Comparison of ENCODE assay signal across 24 cellular contexts in genomic region chr5:108743344-108743743, GRCh38. TPM values are rescaled to one million over a fixed set of nuclear protein-coding genes. Genes with fewer than 3 reads are reported as not detected.
DNase-seq lines count a peak whose midpoint lies in the region; ATAC-seq, FAIRE-seq and TF ChIP-seq lines count a peak whose summit lies in the region.
"Had no signal": no experiment of that assay in that cellular context is flagged by ENCODE, and none has a peak within 500 bp of the region (broad histone marks: within the 10 kb centered on the region; RNA-seq: fewer than 3 reads in every experiment).

No MANE protein-coding gene starts in this region.

- H3K18ac ChIP-seq in H1 (ENCODE audit: extremely low read depth, low read length) (no peak overlapping the region), neuronal stem cell (ENCODE audit: low read length) (no peak overlapping the region)

- H3K23me2 ChIP-seq in H1 (ENCODE audit: low read depth, low read length) = no peaks in the 10 kb centered on the region

- H4K8ac ChIP-seq in H1 (ENCODE audit: extremely low read depth, insufficient read depth, low read length) = no peak overlapping the region
- H4K8ac ChIP-seq in neuronal stem cell (ENCODE audit: low read depth, low read length) = no peak overlapping the region

- TF ChIP-seq CTCF in H1 (IDR thresholded peaks at IDR 0.05; ENCODE audit: control extremely low read depth in 1 of 3, insufficient read depth in 1 of 3, low read depth in 1 of 3, low read length in 3 of 3) = no peak

- H2BK5ac ChIP-seq in H1 (ENCODE audit: low read depth, low read length) = no peak overlapping the region
- H2BK5ac ChIP-seq in neuronal stem cell (ENCODE audit: low read length) = no peak overlapping the region

- H3K27ac ChIP-seq in H1 (ENCODE audit: low read depth, low read length) (no peak overlapping the region), neuronal stem cell (replicated peaks; ENCODE audit: low read length) (no peak overlapping the region)
- H3K27ac ChIP-seq: BLaER1 treated with 17β-estradiol and CSF1 and Interleukin-3, amounts not matched to agents 10 nM and 100 nM; psoas muscle had no signal

- no peak overlapping the region for H2BK20ac ChIP-seq in H1 (ENCODE audit: low read length)

- peak overlapping the region; percentile 21 for H4K5ac ChIP-seq in H1 (ENCODE audit: insufficient read length, low read depth, low read length)

- no peak overlapping the region for H2BK15ac ChIP-seq in H1 (ENCODE audit: low read length)
- no peak overlapping the region for H2BK15ac ChIP-seq in neuronal stem cell (ENCODE audit: low read length)

- H3K79me1 ChIP-seq in H1 (ENCODE audit: low read depth, low read length) (no peaks in the 10 kb centered on the region), neuronal stem cell (ENCODE audit: low read depth, low read length) (peaks cover 2% of the 10 kb centered on the region)

- DNase-seq in AG08395 (ENCODE audit: low spot score) (peak; percentile 6), NCI-H226 (peak; percentile 23), H1 (ENCODE audit: low read depth in 1 of 2, low spot score in 2 of 2) (no peak), neuronal stem cell (ENCODE audit: low spot score) (peak; percentile 57), NCI-H1417 (lab: John Stamatoyannopoulos, UW) (no peak), NCI-H2081 treated with DMSO at 0.1 percent for 48 hours (lab: John Stamatoyannopoulos, UW) (no peak)
- no peak for DNase-seq in stimulated activated CD4-positive, alpha-beta T cell treated with anti-CD3 and anti-CD28 coated beads, Interleukin-1b, Interleukin-23, amount 100 ng/mL, for 48 hours
- DNase-seq: activated CD4-positive, alpha-beta T cell treated with anti-CD3 and anti-CD28 coated beads for 4 hours; activated effector memory CD4-positive, alpha-beta T cell treated with Interleukin-2 at 50 U/mL for 16 hours; activated naive CD8-positive, alpha-beta T cell treated with anti-CD3 and anti-CD28 coated beads, Interleukin-2, amount 50 U/mL, for 24 hours; Calu3; IMR-90; left cardiac atrium; mesenchymal stem cell; NCI-H1436 treated with DMSO at 0.1 percent for 48 hours; NCI-H2171 treated with DMSO at 0.1 percent for 48 hours; NCI-H748 treated with DMSO at 0.1 percent for 48 hours; psoas muscle; Right ventricle myocardium superior; T-cell had no signal

- H3K4me3 ChIP-seq in H1 (ENCODE audit: extremely low read depth in 1 of 4, insufficient read depth in 2 of 4, low read depth in 3 of 4, low read length in 4 of 4) (no peak overlapping the region), neuronal stem cell (ENCODE audit: low read length in 2 of 2) (no peak overlapping the region)
- H3K4me3 ChIP-seq: BLaER1 treated with 17β-estradiol and CSF1 and Interleukin-3, amounts not matched to agents 10 nM and 100 nM; psoas muscle had no signal

- no peak overlapping the region for H3K56ac ChIP-seq in H1 (replicated peaks; ENCODE audit: insufficient read length, low read depth, low read length)

- H3K79me2 ChIP-seq in H1 (ENCODE audit: control insufficient read depth in 1 of 2, insufficient read depth in 2 of 2, low read length in 2 of 2) = no peaks in the 10 kb centered on the region

- H3K4me1 ChIP-seq in H1 (replicated peaks in 1 of 4; ENCODE audit: control insufficient read depth in 3 of 4, insufficient read depth in 4 of 4, low read length in 3 of 4) (peaks cover 0 to 2% (median 0%) of the 10 kb centered on the region in 4 experiments; a peak in 1 of 7 replicates), neuronal stem cell (ENCODE audit: control insufficient read depth in 2 of 2, insufficient read depth in 1 of 2, low read depth in 1 of 2, low read length in 2 of 2) (peaks cover 3 to 7% of the 10 kb centered on the region in 2 donors)

- H3K4ac ChIP-seq in H1 (replicated peaks; ENCODE audit: insufficient read length, low read depth, low read length) = no peak overlapping the region
- no peak overlapping the region for H3K4ac ChIP-seq in neuronal stem cell (ENCODE audit: low read length)

- CTCF ChIA-PET in H1 (lab: Charles Lee; ENCODE audit: partially characterized antibody) = no interaction called here

- H3K23ac ChIP-seq in H1 (ENCODE audit: insufficient read length) (no peak overlapping the region), neuronal stem cell (ENCODE audit: low read depth, low read length, poor library complexity) (no peak overlapping the region)

- H2BK120ac ChIP-seq in H1 (replicated peaks; ENCODE audit: low read depth, low read length) (no peak overlapping the region), neuronal stem cell (ENCODE audit: low read depth, low read length) (no peak overlapping the region)

- no peak for TF ChIP-seq RAD21 in H1 (IDR thresholded peaks at IDR 0.05 in 1 of 2, conservative IDR thresholded peaks at IDR 0.05 in 1 of 2; ENCODE audit: low read depth in 2 of 2, low read length in 2 of 2)

- ATAC-seq in GM18909 (IDR thresholded peaks at IDR 0.05; ENCODE audit: poor library complexity, unreplicated experiment) = no peak
- ATAC-seq: activated naive CD8-positive, alpha-beta T cell treated with anti-CD3 and anti-CD28 coated beads, Interleukin-2, amount 50 U/mL, for 24 hours; left cardiac atrium; natural killer cell treated with Interleukin-12 subunit alpha and Interleukin-12 subunit beta and Interleukin-15 and Interleukin-18, amount 100 ng/mL, for 72 hours; psoas muscle; T-cell had no signal

- H2AFZ ChIP-seq in H1 (ENCODE audit: low read length) (no peak overlapping the region), neuronal stem cell (ENCODE audit: low read length) (no peak overlapping the region)

- H3K9ac ChIP-seq in H1 (replicated peaks in 1 of 4; ENCODE audit: extremely low read depth in 1 of 4, low read depth in 3 of 4, low read length in 3 of 4) (no peak overlapping the region), neuronal stem cell (ENCODE audit: low read depth, low read length, poor library complexity) (no peak overlapping the region)
- H3K9ac ChIP-seq: BLaER1 treated with 17β-estradiol and CSF1 and Interleukin-3, amounts not matched to agents 10 nM and 100 nM had no signal

- WGBS in H1 (ENCODE audit: extremely low coverage in 1 of 2, insufficient coverage in 1 of 2, insufficient read length in 1 of 2, insufficient replicate concordance in 2 of 2, low coverage in 1 of 2, low lambda C conversion rate in 2 of 2, missing lambda C conversion rate in 1 of 2), 2 experiments = 55% methylated on average over 1 of the region's 1 CpG; no CpG with 5 or more reads in 1 of the 2 experiments
- no CpG with 5 or more reads among the region's 1 CpG for WGBS in neuronal stem cell (ENCODE audit: extremely low coverage in 2 of 2, insufficient read length in 2 of 2, insufficient replicate concordance in 1 of 2), 2 donors

- H3K9me3 ChIP-seq in H1 (ENCODE audit: insufficient read depth in 2 of 2, low read depth in 1 of 2, low read length in 1 of 2) (peaks cover 2 to 5% of the 10 kb centered on the region in 2 experiments; a peak in 1 of 4 replicates), neuronal stem cell (replicated peaks in 1 of 2; ENCODE audit: control insufficient read depth in 2 of 2, insufficient read depth in 1 of 2, low read depth in 1 of 2, low read length in 2 of 2) (peaks cover 0 to 1% of the 10 kb centered on the region in 2 donors)
- H3K9me3 ChIP-seq: BLaER1 treated with 17β-estradiol and CSF1 and Interleukin-3, amounts not matched to agents 10 nM and 100 nM; psoas muscle had no signal

- H3K4me2 ChIP-seq in H1 (ENCODE audit: insufficient read depth in 1 of 2, low read depth in 2 of 2, low read length in 2 of 2) (no peak overlapping the region), neuronal stem cell (ENCODE audit: insufficient read depth, low read length, poor library complexity, severe bottlenecking) (no peak overlapping the region)

- no peaks in the 10 kb centered on the region for H4K20me1 ChIP-seq in H1 (replicated peaks in 1 of 2; ENCODE audit: control insufficient read depth in 1 of 2, insufficient read depth in 2 of 2, low read length in 2 of 2)
- H4K20me1 ChIP-seq: BLaER1 treated with 17β-estradiol and CSF1 and Interleukin-3, amounts not matched to agents 10 nM and 100 nM had no signal

- H3K14ac ChIP-seq in H1 (ENCODE audit: insufficient read length) = no peak overlapping the region
- no peak overlapping the region for H3K14ac ChIP-seq in neuronal stem cell (ENCODE audit: low read length)

- no peaks in the 10 kb centered on the region for H3K27me3 ChIP-seq in H1 (replicated peaks in 1 of 4; ENCODE audit: control insufficient read depth in 3 of 4, extremely low read depth in 1 of 4, insufficient read depth in 3 of 4, low read length in 3 of 4)
- no peaks in the 10 kb centered on the region for H3K27me3 ChIP-seq in neuronal stem cell (ENCODE audit: control insufficient read depth in 3 of 3, insufficient read depth in 3 of 3, low read depth in 1 of 3, low read length in 3 of 3)
- H3K27me3 ChIP-seq: BLaER1 treated with 17β-estradiol and CSF1 and Interleukin-3, amounts not matched to agents 10 nM and 100 nM had no signal

- no peak overlapping the region for H2BK12ac ChIP-seq in H1 (ENCODE audit: low read depth, low read length)
- H2BK12ac ChIP-seq in neuronal stem cell (ENCODE audit: low read length) = no peak overlapping the region

- no peak for TF ChIP-seq EP300 in H1 (IDR thresholded peaks at IDR 0.05; ENCODE audit: borderline replicate concordance in 1 of 2, low read depth in 2 of 2, low read length in 2 of 2)

- TF ChIP-seq POLR2A in H1 (IDR thresholded peaks at IDR 0.05; ENCODE audit: control extremely low read depth in 1 of 2, low read depth in 2 of 2, low read length in 2 of 2) = no peak

- H3K36me3 ChIP-seq in H1 (ENCODE audit: control insufficient read depth in 2 of 4, insufficient read depth in 4 of 4, low read length in 3 of 4) = no peaks in the 10 kb centered on the region
- no peaks in the 10 kb centered on the region for H3K36me3 ChIP-seq in neuronal stem cell (replicated peaks in 1 of 2; ENCODE audit: control insufficient read depth in 2 of 2, insufficient read depth in 2 of 2, low read length in 2 of 2)
- H3K36me3 ChIP-seq: BLaER1 treated with 17β-estradiol and CSF1 and Interleukin-3, amounts not matched to agents 10 nM and 100 nM had no signal

- POLR2A ChIA-PET in H1 (lab: Charles Lee; ENCODE audit: partially characterized antibody) = interaction anchor here (1.6 kb wide), 1 partner anchor 15 kb away, joined by 9 read pairs; no protein-coding TSS in a partner anchor

- H2AK5ac ChIP-seq in H1 (ENCODE audit: low read depth, low read length) (no peak overlapping the region), neuronal stem cell (ENCODE audit: low read depth, low read length) (no peak overlapping the region)

- FAIRE-seq in H1 (lab: Jason Lieb, UNC) = no peak
- FAIRE-seq: bronchial epithelial cell had no signal

- no peak overlapping the region for H4K91ac ChIP-seq in H1 (replicated peaks; ENCODE audit: insufficient read length, low read length)
- H4K91ac ChIP-seq in neuronal stem cell (ENCODE audit: low read depth, low read length, poor library complexity) = no peak overlapping the region

RNA-seq across cellular contexts. Expression of gene FER, which starts 4.4 kb away (rescaled TPM):
- 14.3 and 15.8 TPM in 2 replicates for total RNA-seq in H1 (2021; fragmentation: NEBNext Ultra II Directional; extraction: Animal tissue kit (Norgen Biotek cat#: 25700))
- 0.85 and 1.3 TPM in 2 replicates for polyA plus RNA-seq in H1 (2011; rRNA removed)
- polyA plus RNA-seq in H1 (2011; cell fraction: cytosol; rRNA removed) = 1.9 TPM
- polyA plus RNA-seq in H1 (2011; cell fraction: nucleus; rRNA removed) = 3.3 TPM
- polyA plus RNA-seq in H1 (2012, experiment 1 of 2) = 2.4 to 7.7 TPM (median 3.2 TPM) in 4 replicates
- polyA plus RNA-seq in H1 (2012, experiment 2 of 2) = 0.09 TPM
- 5.9 TPM for polyA plus RNA-seq in H1 (2013, experiment 1 of 2)
- polyA plus RNA-seq in H1 (2013, experiment 2 of 2) = 6.6 TPM
- polyA minus RNA-seq in H1 (2011; rRNA and poly(A)+ RNA removed) = 12.4 and 19.1 TPM in 2 replicates
- polyA minus RNA-seq in H1 (2011; cell fraction: cytosol; rRNA and poly(A)+ RNA removed) = 9.8 TPM
- polyA minus RNA-seq in H1 (2011; cell fraction: nucleus; rRNA and poly(A)+ RNA removed) = 45.7 TPM
- polyA plus RNA-seq in neuronal stem cell (2013, experiment 1 of 2) = 10.3 TPM
- polyA plus RNA-seq in neuronal stem cell (2013, experiment 2 of 2) = 8.9 TPM

Comparison
In these comparisons a context has a peak if more than half of its experiments do, and no peak if none do; other contexts are left out.
1. DNase-seq: peak in AG08395 (single experiment), NCI-H226 (single experiment) and neuronal stem cell (single experiment); none in H1 (0 of 2), NCI-H1417 (0 of 3), stimulated activated CD4-positive, alpha-beta T cell treated with anti-CD3 and anti-CD28 coated beads, Interleukin-1b, Interleukin-23, amount 100 ng/mL, for 48 hours (single experiment) and NCI-H2081 treated with DMSO at 0.1 percent for 48 hours (single experiment).